ENCODE assay signal across 3 cellular contexts in genomic region chr5:22316291-22316690, GRCh38.
TF ChIP-seq lines count a peak whose summit lies in the region.

No MANE protein-coding gene starts in this region.

TF ChIP-seq in A549, 52 proteins besides CTCF, POLR2A, EP300 and RAD21:
- TF ChIP-seq MAFK (IDR thresholded peaks at IDR 0.05; ENCODE audit: partially characterized antibody) (peak; percentile 66), POLR2AphosphoS2 (conservative IDR thresholded peaks at IDR 0.05; ENCODE audit: low read length) (no peak), BHLHE40 (IDR thresholded peaks at IDR 0.05; ENCODE audit: low read depth, low read length) (no peak)

TF ChIP-seq in IMR-90, 13 proteins besides CTCF, POLR2A, EP300 and RAD21:
- peak; percentile 73 for TF ChIP-seq MAFK (IDR thresholded peaks at IDR 0.05; ENCODE audit: low read depth, low read length)
- TF ChIP-seq NFE2L2 (IDR thresholded peaks at IDR 0.05; ENCODE audit: low read depth, low read length), result no peak

TF ChIP-seq in K562, 482 proteins besides CTCF, POLR2A, EP300 and RAD21 (continued from another document):
- TF ChIP-seq ZNF174 (CRISPR knock-in tag; IDR thresholded peaks at IDR 0.05) (no peak), NFIX (CRISPR knock-in tag; IDR thresholded peaks at IDR 0.05; ENCODE audit: low read depth) (no peak), MAFG (tag; conservative IDR thresholded peaks at IDR 0.05) (peak; percentile 30; the same call in 1 of the 2 replicates), NRF1 (conservative IDR thresholded peaks at IDR 0.05 in 1 of 2, IDR thresholded peaks at IDR 0.05 in 1 of 2) (no peak), ZNF316 (IDR thresholded peaks at IDR 0.05) (peak; percentile 41; the same call in 1 of the 2 replicates), PHF21A (IDR thresholded peaks at IDR 0.05; ENCODE audit: borderline replicate concordance, low read depth) (no peak), MAFF (IDR thresholded peaks at IDR 0.05; ENCODE audit: low read length) (peak; percentile 14; the same call in 1 of the 2 replicates), KLF1 (tag; IDR thresholded peaks at IDR 0.05) (no peak), ZNF431 (CRISPR knock-in tag; IDR thresholded peaks at IDR 0.05) (no peak), U2AF1 (optimal IDR thresholded peaks at IDR 0.05; ENCODE audit: low read depth, low read length) (no peak), MTF1 (CRISPR knock-in tag; IDR thresholded peaks at IDR 0.05; ENCODE audit: borderline replicate concordance) (no peak), C11orf30 (IDR thresholded peaks at IDR 0.05; ENCODE audit: low read depth) (peak; percentile 20; the same call in 1 of the 2 replicates), MAFK (IDR thresholded peaks at IDR 0.05; ENCODE audit: low read length) (peak; percentile 41; the same call in 1 of the 2 replicates), CHD1 (IDR thresholded peaks at IDR 0.05; ENCODE audit: low read length) (no peak), ZBTB12 (CRISPR knock-in tag; IDR thresholded peaks at IDR 0.05) (no peak), GTF2F1 (IDR thresholded peaks at IDR 0.05; ENCODE audit: low read depth, low read length) (no peak)
